In the genomic region with DNA sequence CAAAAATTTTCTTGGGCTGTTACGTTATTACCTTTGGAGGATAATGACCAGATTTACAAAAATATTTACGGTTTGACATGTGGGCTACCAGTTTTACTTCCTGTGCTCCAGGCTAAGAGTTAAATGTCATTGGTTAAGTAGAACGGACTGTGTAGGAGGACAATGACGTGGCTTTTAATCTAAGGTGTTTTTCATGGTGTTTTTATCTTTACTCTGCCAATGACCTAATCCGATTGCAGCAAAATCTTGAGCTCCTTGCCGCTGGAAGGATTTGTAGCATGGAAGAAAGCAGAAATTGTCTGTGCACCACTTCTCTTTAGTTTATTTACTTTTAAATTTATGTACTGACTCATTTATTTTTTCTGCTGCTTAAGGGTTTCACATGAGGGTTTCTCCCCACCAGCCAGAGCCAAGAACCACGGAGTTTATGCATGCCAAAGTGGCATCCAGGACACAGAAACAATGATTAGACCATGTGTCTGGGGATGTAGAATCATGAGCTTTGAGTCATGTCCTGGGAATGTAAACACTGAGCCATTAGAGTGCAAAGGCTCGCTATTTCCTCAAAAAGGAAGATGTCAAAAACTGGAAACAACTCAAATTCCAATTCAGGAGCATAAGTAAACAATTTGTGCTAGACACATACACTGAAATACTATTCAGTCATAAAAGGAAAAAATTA, we compare ENCODE assay signal across 1 cellular context.
TF ChIP-seq lines count a peak whose summit lies in the region.

No MANE protein-coding gene starts in this region.

TF ChIP-seq in endothelial cell of umbilical vein, 7 proteins besides CTCF, POLR2A, EP300 and RAD21:
- TF ChIP-seq FOS (IDR thresholded peaks at IDR 0.05; ENCODE audit: borderline replicate concordance, insufficient read depth, low read length), result peak; percentile 98
- TF ChIP-seq GATA2 (IDR thresholded peaks at IDR 0.05; ENCODE audit: insufficient read depth, insufficient read length, low read depth, low read length), result peak; percentile 68
- TF ChIP-seq, protein P1, sequence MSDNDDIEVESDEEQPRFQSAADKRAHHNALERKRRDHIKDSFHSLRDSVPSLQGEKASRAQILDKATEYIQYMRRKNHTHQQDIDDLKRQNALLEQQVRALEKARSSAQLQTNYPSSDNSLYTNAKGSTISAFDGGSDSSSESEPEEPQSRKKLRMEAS (IDR thresholded peaks at IDR 0.05; ENCODE audit: insufficient read depth, insufficient read length), result peak; percentile 54
- no peak for TF ChIP-seq EZH2 (IDR thresholded peaks at IDR 0.05; ENCODE audit: borderline replicate concordance, low read depth, low read length, severe bottlenecking)
- peak; percentile 27 for TF ChIP-seq MYC (IDR thresholded peaks at IDR 0.05; ENCODE audit: low read depth, low read length)
- peak; percentile 74 for TF ChIP-seq JUN (IDR thresholded peaks at IDR 0.05; ENCODE audit: borderline replicate concordance, insufficient read depth, insufficient read length, low read depth)
- TF ChIP-seq POLR2AphosphoS5 (IDR thresholded peaks at IDR 0.05; ENCODE audit: insufficient read depth, low read depth, low read length), result peak; percentile 63
